ENCODE assay signal across 2 cellular contexts in genomic region chr2:101047774-101048173, GRCh38.
TF ChIP-seq lines count a peak whose summit lies in the region.

No MANE protein-coding gene starts in this region.

TF ChIP-seq in SK-N-SH treated with all-trans-retinoic acid at 6 μM for 48 hours, 23 proteins besides CTCF, POLR2A, EP300 and RAD21 (continued from another document):
- TF ChIP-seq POU6F1 (CRISPR knock-in tag; IDR thresholded peaks at IDR 0.05; ENCODE audit: borderline replicate concordance, low read depth), result no peak
- no peak for TF ChIP-seq TSHZ2 (CRISPR knock-in tag; IDR thresholded peaks at IDR 0.05)
- TF ChIP-seq CSRNP3 (CRISPR knock-in tag; IDR thresholded peaks at IDR 0.05), result no peak
- no peak for TF ChIP-seq ZFP30 (CRISPR knock-in tag; IDR thresholded peaks at IDR 0.05)
- no peak for TF ChIP-seq SNAI2 (CRISPR knock-in tag; IDR thresholded peaks at IDR 0.05)
- no peak for TF ChIP-seq PATZ1 (CRISPR knock-in tag; IDR thresholded peaks at IDR 0.05; ENCODE audit: borderline replicate concordance)
- no peak for TF ChIP-seq BACH2 (CRISPR knock-in tag; IDR thresholded peaks at IDR 0.05; ENCODE audit: borderline replicate concordance)
- no peak for TF ChIP-seq PPARA (CRISPR knock-in tag; IDR thresholded peaks at IDR 0.05; ENCODE audit: borderline replicate concordance)
- TF ChIP-seq RARB (CRISPR knock-in tag; IDR thresholded peaks at IDR 0.05), result no peak
- no peak for TF ChIP-seq TOX (CRISPR knock-in tag; IDR thresholded peaks at IDR 0.05; ENCODE audit: borderline replicate concordance)
TF ChIP-seq in SK-N-SH treated with all-trans-retinoic acid at 6 μM for 48 hours: peak in this region for 0.

TF ChIP-seq in SK-N-SH, 30 proteins besides CTCF, POLR2A, EP300 and RAD21 (continued from another document):
- no peak for TF ChIP-seq REST (IDR thresholded peaks at IDR 0.05; ENCODE audit: low read depth, low read length)
- no peak for TF ChIP-seq RXRA (IDR thresholded peaks at IDR 0.05; ENCODE audit: borderline replicate concordance, low read depth)
- TF ChIP-seq TEAD4 (IDR thresholded peaks at IDR 0.05; ENCODE audit: borderline replicate concordance, insufficient read depth), result no peak
- TF ChIP-seq YY1 (IDR thresholded peaks at IDR 0.05; ENCODE audit: low read depth), result no peak
- TF ChIP-seq NRF1 (IDR thresholded peaks at IDR 0.05; ENCODE audit: low read depth, low read length), result no peak
